ENCODE assay signal across 20 cellular contexts in genomic region chr11:118975771-118976709, GRCh38. TPM values are rescaled to one million over a fixed set of nuclear protein-coding genes. Genes with fewer than 3 reads are reported as not detected.
DNase-seq lines count a peak whose midpoint lies in the region; ATAC-seq and TF ChIP-seq lines count a peak whose summit lies in the region.
"Had no signal": no experiment of that assay in that cellular context is flagged by ENCODE, and none has a peak within 500 bp of the region (broad histone marks: within the 10 kb centered on the region; RNA-seq: fewer than 3 reads in every experiment).

No MANE protein-coding gene starts in this region.

- 45% methylated on average over 15 of the region's 15 CpGs for WGBS in right lobe of liver (ENCODE audit: insufficient coverage, low coverage, low lambda C conversion rate, missing lambda C conversion rate)

- H3K9me3 ChIP-seq in right lobe of liver: no peaks in the 10 kb centered on the region
- H3K9me3 ChIP-seq: adrenal gland, left lung, ovary, upper lobe of right lung had no signal

- TF ChIP-seq CTCF in right lobe of liver (IDR thresholded peaks at IDR 0.05): no peak

- H3K27ac ChIP-seq in right lobe of liver: no peak overlapping the region
- H3K27ac ChIP-seq: adrenal gland, left lung, ovary, upper lobe of right lung had no signal

- DNase-seq in NCI-H2029 treated with DMSO at 0.1 percent for 48 hours (lab: John Stamatoyannopoulos, UW): peak; percentile 18
- no peak for DNase-seq in NCI-H2029 (lab: John Stamatoyannopoulos, UW)
- DNase-seq in LoVo (ENCODE audit: low spot score): peak; percentile 15
- DNase-seq in right lobe of liver: no peak
- DNase-seq in ureter (ENCODE audit: low spot score): no peak
- DNase-seq in AG08396 (ENCODE audit: low spot score): no peak
- DNase-seq: activated B cell treated with CpG ODN at 0.5 μM for 24 hours; adrenal gland; CD4-positive, alpha-beta memory T cell; foreskin melanocyte; Karpas-422; left lung; NK-92 treated with Interleukin-12 subunit alpha and Interleukin-12 subunit beta, amount 100 ng/mL, for 24 hours; ovary; stimulated activated CD4-positive, alpha-beta T cell treated with anti-CD3 and anti-CD28 coated beads, Interleukin-12 subunit alpha, Interleukin-12 subunit beta, amount 100 ng/mL, for 4 hours; stimulated activated naive CD4-positive, alpha-beta T cell treated with Interleukin-2 at 50 U/mL for 16 hours; upper lobe of right lung had no signal

- H3K27me3 ChIP-seq in right lobe of liver: no peaks in the 10 kb centered on the region
- H3K27me3 ChIP-seq: ovary had no signal

- ATAC-seq in SK-N-SH treated with all-trans-retinoic acid at 6 μM for 48 hours (peak; percentile 37; the same call in 2 of the 3 replicates), right lobe of liver (peak; percentile 66 to 83 (median 78)), GM21529 (IDR thresholded peaks at IDR 0.05; ENCODE audit: unreplicated experiment) (no peak)
- ATAC-seq: upper lobe of right lung had no signal

- no peaks in the 10 kb centered on the region for H3K36me3 ChIP-seq in right lobe of liver
- H3K36me3 ChIP-seq: adrenal gland, left lung, ovary, upper lobe of right lung had no signal

- H3K4me3 ChIP-seq in right lobe of liver: no peak overlapping the region
- H3K4me3 ChIP-seq: adrenal gland, left lung, ovary, upper lobe of right lung had no signal

- intact Hi-C loops in right lobe of liver (cut with DNase I): no loop called here

- no peaks in the 10 kb centered on the region for H3K4me1 ChIP-seq in right lobe of liver

- TF ChIP-seq POLR2A in right lobe of liver (IDR thresholded peaks at IDR 0.05): no peak

TF ChIP-seq in SK-N-SH treated with all-trans-retinoic acid at 6 μM for 48 hours, 23 proteins besides CTCF, POLR2A, EP300 and RAD21:
- no peak for TF ChIP-seq ZNF70 (CRISPR knock-in tag; IDR thresholded peaks at IDR 0.05)
- no peak for TF ChIP-seq BACH2 (CRISPR knock-in tag; IDR thresholded peaks at IDR 0.05; ENCODE audit: borderline replicate concordance)
- no peak for TF ChIP-seq ESRRG (CRISPR knock-in tag; IDR thresholded peaks at IDR 0.05)
- TF ChIP-seq OSR1 (CRISPR knock-in tag; IDR thresholded peaks at IDR 0.05): no peak
- no peak for TF ChIP-seq TSHZ2 (CRISPR knock-in tag; IDR thresholded peaks at IDR 0.05)
- no peak for TF ChIP-seq PPARA (CRISPR knock-in tag; IDR thresholded peaks at IDR 0.05; ENCODE audit: borderline replicate concordance)
- TF ChIP-seq, protein P1, sequence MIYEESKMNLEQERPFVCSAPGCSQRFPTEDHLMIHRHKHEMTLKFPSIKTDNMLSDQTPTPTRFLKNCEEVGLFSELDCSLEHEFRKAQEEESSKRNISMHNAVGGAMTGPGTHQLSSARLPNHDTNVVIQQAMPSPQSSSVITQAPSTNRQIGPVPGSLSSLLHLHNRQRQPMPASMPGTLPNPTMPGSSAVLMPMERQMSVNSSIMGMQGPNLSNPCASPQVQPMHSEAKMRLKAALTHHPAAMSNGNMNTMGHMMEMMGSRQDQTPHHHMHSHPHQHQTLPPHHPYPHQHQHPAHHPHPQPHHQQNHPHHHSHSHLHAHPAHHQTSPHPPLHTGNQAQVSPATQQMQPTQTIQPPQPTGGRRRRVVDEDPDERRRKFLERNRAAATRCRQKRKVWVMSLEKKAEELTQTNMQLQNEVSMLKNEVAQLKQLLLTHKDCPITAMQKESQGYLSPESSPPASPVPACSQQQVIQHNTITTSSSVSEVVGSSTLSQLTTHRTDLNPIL (CRISPR knock-in tag; IDR thresholded peaks at IDR 0.05; ENCODE audit: low read depth): no peak
- no peak for TF ChIP-seq SNAI2 (CRISPR knock-in tag; IDR thresholded peaks at IDR 0.05)
- no peak for TF ChIP-seq ZC3H10 (CRISPR knock-in tag; IDR thresholded peaks at IDR 0.05)

RNA-seq across cellular contexts. Expression of gene FOXR1, which starts 4.5 kb away (rescaled TPM):
- total RNA-seq in right lobe of liver (not detected), ureter (not detected)
- total RNA-seq: A172; activated B cell treated with CpG ODN at 0.5 μM for 24 hours; adrenal gland; CD4-positive, alpha-beta memory T cell; left lung; ovary; upper lobe of right lung had no signal

RNA-seq across cellular contexts. Expression of gene UPK2, which starts 19.9 kb away (rescaled TPM):
- total RNA-seq in right lobe of liver: not detected
- total RNA-seq in ureter: 240 TPM
- total RNA-seq: A172; adrenal gland; CD4-positive, alpha-beta memory T cell; left lung; ovary; upper lobe of right lung had no signal

RNA-seq across cellular contexts. Expression of gene CENATAC, which starts 21.9 kb away (rescaled TPM):
- total RNA-seq in right lobe of liver (10 to 100 TPM; 11.5 to 16.7 (median 13.0) TPM), ureter (51.6 TPM)

RNA-seq across cellular contexts. Expression of gene RPS25, which starts 42.1 kb away (rescaled TPM):
- 100 to 1,000 TPM; 326 to 822 (median 376) TPM for total RNA-seq in right lobe of liver
- total RNA-seq in ureter: 1,353 TPM

RNA-seq across cellular contexts. Expression of gene TRAPPC4, which starts 42.5 kb away (rescaled TPM):
- total RNA-seq in right lobe of liver: 10 to 100 TPM; 17.2 to 46.3 (median 33.4) TPM
- 72.4 TPM for total RNA-seq in ureter

Comparison
In these comparisons a context has a peak if more than half of its experiments do, and no peak if none do; other contexts are left out.
1. DNase-seq: peak in NCI-H2029 treated with DMSO at 0.1 percent for 48 hours (single experiment) and LoVo (single experiment); none in NCI-H2029 (single experiment), right lobe of liver (0 of 3), ureter (single experiment) and AG08396 (single experiment).
2. RNA of gene UPK2, which starts 19.9 kb away (total RNA-seq): 240 TPM in ureter (single experiment); not detected in right lobe of liver; every median in the first group is over 100 times any median in the second.